Comparison of ENCODE assay signal across 9 cellular contexts in the genomic region with DNA sequence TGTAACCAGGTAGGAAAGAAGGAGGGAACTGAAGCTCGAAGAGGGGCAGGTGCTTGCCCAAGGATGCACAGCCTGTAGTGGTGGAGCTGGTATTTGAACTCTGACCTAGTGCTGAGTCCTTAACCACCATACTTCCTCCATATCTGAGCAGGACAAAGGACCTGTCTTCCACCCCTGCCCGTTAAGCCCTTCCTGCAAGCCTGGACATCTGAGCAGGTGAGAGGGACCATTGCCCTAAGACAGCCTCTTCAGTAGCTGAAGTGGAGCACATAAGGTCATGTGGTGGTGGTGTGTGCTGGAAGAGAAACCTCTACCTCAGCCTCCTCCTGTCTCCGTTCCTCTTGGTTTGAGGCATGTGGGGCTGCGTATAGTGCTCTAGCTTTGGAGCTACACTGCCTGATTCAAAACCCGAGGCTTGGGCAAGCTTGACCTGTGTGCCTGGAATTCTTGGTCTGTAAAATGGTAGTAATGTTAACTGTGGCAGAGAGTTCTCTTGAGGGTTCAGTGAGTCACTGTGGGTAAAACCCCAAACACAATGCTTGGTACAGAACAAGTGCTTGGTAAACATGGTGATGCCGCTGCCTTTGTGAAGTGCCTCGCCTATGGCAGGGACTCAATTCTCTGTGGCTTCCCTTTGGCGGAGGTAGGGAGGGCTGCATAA. TPM values are rescaled to one million over a fixed set of nuclear protein-coding genes. Genes with fewer than 3 reads are reported as not detected.
A peak's percentile ranks its signal among the peaks of the same experiment; 100 is the strongest.
DNase-seq lines count a peak whose midpoint lies in the region; ATAC-seq and TF ChIP-seq lines count a peak whose summit lies in the region.
"Had no signal": no experiment of that assay in that cellular context is flagged by ENCODE, and none has a peak within 500 bp of the region (broad histone marks: within the 10 kb centered on the region; RNA-seq: fewer than 3 reads in every experiment).

No MANE protein-coding gene starts in this region.

- POLR2A ChIA-PET in activated CD4-positive, alpha-beta T cell treated with anti-CD3 and anti-CD28 coated beads, Interleukin-2, amount 10 ng/mL, durations not matched to agents 7 days and 5 days (lab: Charles Lee), result interaction anchor here (0.5 kb wide), 1 partner anchor 19 kb away, joined by 6 read pairs; no protein-coding TSS in a partner anchor

- H3K27me3 Mint-ChIP-seq in activated CD4-positive, alpha-beta T cell treated with anti-CD3 and anti-CD28 coated beads, Interleukin-2, amount 10 ng/mL, durations not matched to agents 7 days and 5 days, result no peaks in the 10 kb centered on the region

- H3K4me3 Mint-ChIP-seq in activated CD4-positive, alpha-beta T cell treated with anti-CD3 and anti-CD28 coated beads, Interleukin-2, amount 10 ng/mL, durations not matched to agents 7 days and 5 days, result peak overlapping the region; percentile 44

- DNase-seq in DMS153 (lab: John Stamatoyannopoulos, UW), result peak; percentile 90
- peak; percentile 78 for DNase-seq in activated CD4-positive, alpha-beta T cell treated with anti-CD3 and anti-CD28 coated beads, Interleukin-2, amount 10 ng/mL, durations not matched to agents 7 days and 5 days
- peak; percentile 87 for DNase-seq in epithelial cell of esophagus (ENCODE audit: low read depth)
- peak; percentile 35 to 58 for DNase-seq in stimulated activated CD8-positive, alpha-beta memory T cell treated with anti-CD3 and anti-CD28 coated beads, Interleukin-2, amount 100 ng/mL, for 48 hours (ENCODE audit: low read depth in 2 of 2)
- DNase-seq in GDM1 (lab: John Stamatoyannopoulos, UW), result no peak
- DNase-seq in ascending aorta (ENCODE audit: low spot score in 2 of 2), result no peak

- CTCF ChIA-PET in activated CD4-positive, alpha-beta T cell treated with anti-CD3 and anti-CD28 coated beads, Interleukin-2, amount 10 ng/mL, durations not matched to agents 7 days and 5 days (lab: Charles Lee), result interaction anchor here (0.6 to 1.9 kb wide), 12 partner anchors 8 to 503 kb away, joined by 3 to 6 read pairs (median 4); no protein-coding TSS in a partner anchor

- H3K27me3 ChIP-seq in KMS-11 (ENCODE audit: insufficient read depth, low read depth) (no peaks in the 10 kb centered on the region), ascending aorta (no peaks in the 10 kb centered on the region)
- H3K27me3 ChIP-seq: breast epithelium had no signal

- peak overlapping the region; percentile 93 for H3K27ac Mint-ChIP-seq in activated CD4-positive, alpha-beta T cell treated with anti-CD3 and anti-CD28 coated beads, Interleukin-2, amount 10 ng/mL, durations not matched to agents 7 days and 5 days

- H3K36me3 Mint-ChIP-seq in activated CD4-positive, alpha-beta T cell treated with anti-CD3 and anti-CD28 coated beads, Interleukin-2, amount 10 ng/mL, durations not matched to agents 7 days and 5 days (ENCODE audit: low read depth), result peaks cover 35% of the 10 kb centered on the region

- peaks cover 13% of the 10 kb centered on the region; the same call in 1 of the 2 replicates for H3K79me2 ChIP-seq in KMS-11 (ENCODE audit: insufficient read depth, low read depth)

- H3K9ac ChIP-seq in KMS-11, result peak overlapping the region; percentile 18; the same call in 1 of the 2 replicates

- H3K4me3 ChIP-seq in KMS-11 (IDR thresholded peaks at IDR 0.05; ENCODE audit: insufficient read depth, low read depth, low read length) (no peak overlapping the region), epithelial cell of esophagus (ENCODE audit: low read length) (no peak overlapping the region), ascending aorta (no peak overlapping the region)
- H3K4me3 ChIP-seq: breast epithelium had no signal

- H3K27ac ChIP-seq in KMS-11 (peak overlapping the region; percentile 77), ascending aorta (no peak overlapping the region)
- H3K27ac ChIP-seq: breast epithelium had no signal

- peak overlapping the region; percentile 72 for H3K4me2 ChIP-seq in KMS-11

- intact Hi-C loops in ascending aorta (cut with DNase I), result no loop called here

- H3K4me1 ChIP-seq in KMS-11 (ENCODE audit: low read depth, poor library complexity, severe bottlenecking), result peaks cover 66% of the 10 kb centered on the region
- peaks cover 0 to 12% of the 10 kb centered on the region in 2 donors for H3K4me1 ChIP-seq in ascending aorta

- H3K36me3 ChIP-seq in KMS-11 (ENCODE audit: insufficient read depth) (no peaks in the 10 kb centered on the region), ascending aorta (peaks cover 0 to 3% of the 10 kb centered on the region in 2 donors)
- H3K36me3 ChIP-seq: breast epithelium had no signal

- no peak for ATAC-seq in GM21737 (IDR thresholded peaks at IDR 0.05; ENCODE audit: unreplicated experiment)

- no peaks in the 10 kb centered on the region for H3K9me3 Mint-ChIP-seq in activated CD4-positive, alpha-beta T cell treated with anti-CD3 and anti-CD28 coated beads, Interleukin-2, amount 10 ng/mL, durations not matched to agents 7 days and 5 days

- peak overlapping the region; percentile 18; the same call in 1 of the 2 replicates for H2AFZ ChIP-seq in KMS-11 (ENCODE audit: low read depth)

- no peaks in the 10 kb centered on the region for H4K20me1 ChIP-seq in KMS-11 (ENCODE audit: insufficient read depth)

- TF ChIP-seq CTCF in KMS-11 (conservative IDR thresholded peaks at IDR 0.05; ENCODE audit: low read depth, low read length) (no peak), epithelial cell of esophagus (IDR thresholded peaks at IDR 0.05; ENCODE audit: insufficient read depth, low read depth, low read length, missing control alignments) (no peak), ascending aorta (IDR thresholded peaks at IDR 0.05) (no peak)

- H3K4me1 Mint-ChIP-seq in activated CD4-positive, alpha-beta T cell treated with anti-CD3 and anti-CD28 coated beads, Interleukin-2, amount 10 ng/mL, durations not matched to agents 7 days and 5 days, result peaks cover 81% of the 10 kb centered on the region

- H3K9me3 ChIP-seq in ascending aorta, result no peaks in the 10 kb centered on the region
- H3K9me3 ChIP-seq: breast epithelium had no signal

RNA-seq across cellular contexts. Expression of a gene that starts 7.4 kb away (rescaled TPM):
- total RNA-seq in activated CD4-positive, alpha-beta T cell treated with anti-CD3 and anti-CD28 coated beads, Interleukin-2, amount 10 ng/mL, durations not matched to agents 7 days and 5 days, result 10 to 100 TPM; 44.2 to 47.2 TPM
- total RNA-seq in ascending aorta, result 52.3 TPM

Comparison
In these comparisons a context has a peak if more than half of its experiments do, and no peak if none do; other contexts are left out.
1. DNase-seq: peak in DMS153 (single experiment), activated CD4-positive, alpha-beta T cell treated with anti-CD3 and anti-CD28 coated beads, Interleukin-2, amount 10 ng/mL, durations not matched to agents 7 days and 5 days (single experiment), epithelial cell of esophagus (single experiment) and stimulated activated CD8-positive, alpha-beta memory T cell treated with anti-CD3 and anti-CD28 coated beads, Interleukin-2, amount 100 ng/mL, for 48 hours (2 of 2); none in GDM1 (single experiment) and ascending aorta (0 of 2).